ENCODE assay signal across 16 cellular contexts in genomic region chr9:98217255-98217654, GRCh38.
"Had no signal": no experiment of that assay in that cellular context is flagged by ENCODE, and none has a peak within 500 bp of the region (broad histone marks: within the 10 kb centered on the region; RNA-seq: fewer than 3 reads in every experiment).

No MANE protein-coding gene starts in this region.

- H3K4me1 ChIP-seq: upper lobe of right lung had no signal

- FAIRE-seq: bronchial epithelial cell, endothelial cell of umbilical vein had no signal

- H3K4me3 ChIP-seq: adrenal gland, esophagus squamous epithelium, lower lobe of right lung, upper lobe of right lung had no signal

- H3K27ac ChIP-seq: adrenal gland, esophagus squamous epithelium, lower lobe of right lung, upper lobe of right lung, WERI-Rb-1 had no signal

- H3K27me3 ChIP-seq: adrenal gland, esophagus squamous epithelium, upper lobe of right lung had no signal

- DNase-seq: activated CD4-positive, alpha-beta T cell treated with anti-CD3 and anti-CD28 coated beads, Interleukin-2, amount 50 U/mL, for 4 hours; activated gamma-delta T cell treated with Interleukin-2 at 50 U/mL for 16 hours; activated T-cell treated with anti-CD3 and anti-CD28 coated beads, Interleukin-2, amount 50 U/mL, for 72 hours; adrenal gland; cerebellar nuclear complex; effector CD8-positive, alpha-beta T cell; esophagus squamous epithelium; left cardiac atrium; lower lobe of right lung; occipital lobe; SW 1271; upper lobe of right lung; WERI-Rb-1 had no signal

- ATAC-seq: activated naive CD4-positive, alpha-beta T cell treated with anti-CD3 and anti-CD28 coated beads, Interleukin-2, amount 50 U/mL, for 72 hours; activated T-cell treated with anti-CD3 and anti-CD28 coated beads, Interleukin-2, amount 50 U/mL, for 72 hours; left cardiac atrium; lower lobe of right lung; upper lobe of right lung had no signal

- H3K9me3 ChIP-seq: adrenal gland, esophagus squamous epithelium, lower lobe of right lung, upper lobe of right lung had no signal
